9 cellular contexts compared by ENCODE assay signal in genomic region chr10:75403144-75404022, GRCh38. TPM values are rescaled to one million over a fixed set of nuclear protein-coding genes. Genes with fewer than 3 reads are reported as not detected.
DNase-seq lines count a peak whose midpoint lies in the region; ATAC-seq, FAIRE-seq and TF ChIP-seq lines count a peak whose summit lies in the region.
"Had no signal": no experiment of that assay in that cellular context is flagged by ENCODE, and none has a peak within 500 bp of the region (broad histone marks: within the 10 kb centered on the region; RNA-seq: fewer than 3 reads in every experiment).

No MANE protein-coding gene starts in this region.

- H2AFZ ChIP-seq in astrocyte (ENCODE audit: low read depth, low read length), result peak overlapping the region; percentile 96

- H3K36me3 ChIP-seq in astrocyte (ENCODE audit: insufficient read depth, low read length) (no peaks in the 10 kb centered on the region), spleen (peaks cover 0 to 11% (median 0%) of the 10 kb centered on the region in 6 donors)

- H3K79me2 ChIP-seq in astrocyte (ENCODE audit: insufficient read depth, low read length), result peaks cover 27% of the 10 kb centered on the region

- H3K27me3 ChIP-seq in astrocyte (ENCODE audit: insufficient read depth, low read length), result peaks cover 39% of the 10 kb centered on the region
- H3K27me3 ChIP-seq in spleen (replicated peaks in 1 of 7), result peaks cover 0 to 100% (median 80%) of the 10 kb centered on the region in 7 donors

- H3K36me3 Mint-ChIP-seq in astrocyte (ENCODE audit: low read depth, unreplicated experiment), result peaks cover 4% of the 10 kb centered on the region

- peak overlapping the region; percentile 58 for H3K27ac Mint-ChIP-seq in astrocyte (ENCODE audit: unreplicated experiment)

- H3K4me3 ChIP-seq in NB4 (ENCODE audit: low read depth, low read length) (peak overlapping the region; percentile 69), astrocyte (ENCODE audit: insufficient read depth, low read depth, low read length) (peak overlapping the region; percentile 89), spleen (peak overlapping the region; percentile 42 to 90 (median 77))

- no peak for FAIRE-seq in astrocyte (lab: Jason Lieb, UNC)
- FAIRE-seq: G401.6 had no signal

- H3K4me1 ChIP-seq in astrocyte (ENCODE audit: insufficient read depth, low read length) (peaks cover 28% of the 10 kb centered on the region), spleen (peaks cover 8 to 90% (median 78%) of the 10 kb centered on the region in 6 donors)

- DNase-seq in NCI-H187 (lab: John Stamatoyannopoulos, UW) (peak; percentile 19 to 25), NCI-H187 treated with DMSO at 0.1 percent for 48 hours (lab: John Stamatoyannopoulos, UW) (no peak), NB4 (ENCODE audit: low read depth) (peak; percentile 48), astrocyte (ENCODE audit: low read depth) (no peak), iris pigment epithelial cell (ENCODE audit: low read depth) (peak; percentile 26), spleen (no peak)

- TF ChIP-seq CTCF in NB4 (IDR thresholded peaks at IDR 0.05; ENCODE audit: low read depth, low read length) (no peak), astrocyte (IDR thresholded peaks at IDR 0.05; ENCODE audit: insufficient read depth, low read depth, low read length) (no peak), spleen (IDR thresholded peaks at IDR 0.05 in 8 of 11, conservative IDR thresholded peaks at IDR 0.05 in 3 of 11) (no peak)

- H3K9me3 ChIP-seq in astrocyte (ENCODE audit: insufficient read depth, low read depth, low read length) (no peaks in the 10 kb centered on the region), spleen (no peaks in the 10 kb centered on the region)

- H3K27ac ChIP-seq in astrocyte (ENCODE audit: low read depth, low read length), result peak overlapping the region; percentile 13
- H3K27ac ChIP-seq in spleen, result peak overlapping the region; percentile 82 to 95 (median 90)

- peak overlapping the region; percentile 93 for H3K9ac ChIP-seq in astrocyte (ENCODE audit: low read length)

- peaks cover 36% of the 10 kb centered on the region for H3K27me3 Mint-ChIP-seq in astrocyte (ENCODE audit: low read depth, unreplicated experiment)

- WGBS in spleen, 5 donors, result 1 to 2% (median 2%) methylated on average over 54 to 58 of the region's 58 CpGs

- H4K20me1 ChIP-seq in astrocyte (ENCODE audit: insufficient read depth, low read length), result peaks cover 24% of the 10 kb centered on the region

- peaks cover 6% of the 10 kb centered on the region for H3K9me3 Mint-ChIP-seq in astrocyte (ENCODE audit: unreplicated experiment)

- H3K4me3 Mint-ChIP-seq in astrocyte (ENCODE audit: unreplicated experiment), result peak overlapping the region; percentile 93

- H3K4me2 ChIP-seq in astrocyte (ENCODE audit: low read length), result peak overlapping the region; percentile 100

- ATAC-seq in GM19351 (IDR thresholded peaks at IDR 0.05; ENCODE audit: unreplicated experiment) (no peak), GM19467 (IDR thresholded peaks at IDR 0.05; ENCODE audit: unreplicated experiment) (no peak)

- intact Hi-C loops in spleen (cut with DNase I; ENCODE audit: low total_unique reads), result loop anchor here (5.0 to 10.0 kb wide), 3 partner anchors 634 to 1581 kb away; no protein-coding TSS in a partner anchor

- H3K4me1 Mint-ChIP-seq in astrocyte (ENCODE audit: low read depth, unreplicated experiment), result peaks cover 5% of the 10 kb centered on the region

- no peak for TF ChIP-seq POLR2A in NB4 (IDR thresholded peaks at IDR 0.05; ENCODE audit: extremely low read depth, insufficient read length)
- no peak for TF ChIP-seq POLR2A in spleen (IDR thresholded peaks at IDR 0.05)

RNA-seq across cellular contexts. Expression of gene ZNF503, which starts 1.8 kb away (rescaled TPM):
- total RNA-seq in astrocyte, result 11.1 and 11.9 TPM in 2 replicates
- 10 to 100 TPM in 5 of 7 donors, 1 to 10 TPM in 2; 7.8 to 25.6 (median 10.6) TPM for total RNA-seq in spleen
- polyA plus RNA-seq in spleen, result 1 to 10 TPM; 3.2 to 5.6 (median 3.4) TPM

RNA-seq across cellular contexts. Expression of gene LRMDA, which starts 28.0 kb away (rescaled TPM):
- 2.2 and 2.7 TPM in 2 replicates for total RNA-seq in astrocyte
- total RNA-seq in spleen, result 10 to 100 TPM; 24.0 to 46.6 (median 34.5) TPM
- 10 to 100 TPM in 2 of 3 donors, 1 to 10 TPM in 1; 7.3 to 11.6 (median 10.4) TPM for polyA plus RNA-seq in spleen

Comparison
In these comparisons a context has a peak if more than half of its experiments do, and no peak if none do; other contexts are left out.
1. DNase-seq: peak in NCI-H187 (2 of 2), NB4 (single experiment) and iris pigment epithelial cell (single experiment); none in NCI-H187 treated with DMSO at 0.1 percent for 48 hours (single experiment), astrocyte (single experiment) and spleen (single experiment).
2. Peak in every context shown above with its lines, with median percentiles within 50 percentile points of each other: H3K4me3 ChIP-seq.